In the genomic region with DNA sequence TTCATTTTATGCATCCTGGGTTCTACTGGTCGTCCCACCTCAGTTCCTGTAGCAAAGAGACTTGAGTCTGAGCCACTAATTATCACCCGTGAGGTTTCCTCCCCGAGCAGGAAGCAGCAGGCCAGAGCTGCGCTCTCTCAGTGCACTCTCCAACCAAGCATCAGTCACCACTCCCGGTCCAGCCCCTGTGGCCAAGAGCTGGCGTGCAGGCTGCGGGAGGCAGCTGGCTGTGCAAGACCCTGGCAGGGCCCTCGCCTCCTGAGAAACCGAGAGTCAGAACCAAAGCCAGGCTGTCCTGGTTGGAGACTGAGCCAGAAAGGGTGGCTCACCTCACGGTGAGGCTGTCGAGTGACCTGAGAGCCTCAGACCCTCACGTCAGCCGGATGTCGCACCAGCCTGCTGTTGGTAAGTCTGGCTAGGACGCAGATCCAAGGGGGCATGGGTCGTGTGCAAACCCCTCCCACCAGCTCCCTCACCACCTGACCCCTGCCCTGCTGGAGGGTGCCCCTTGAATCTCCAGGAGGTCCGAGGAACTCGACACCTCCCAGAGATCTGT, we compare ENCODE assay signal across 15 cellular contexts. TPM values are rescaled to one million over a fixed set of nuclear protein-coding genes. Genes with fewer than 3 reads are reported as not detected.
DNase-seq lines count a peak whose midpoint lies in the region; TF ChIP-seq lines count a peak whose summit lies in the region.
"Had no signal": no experiment of that assay in that cellular context is flagged by ENCODE, and none has a peak within 500 bp of the region (broad histone marks: within the 10 kb centered on the region; RNA-seq: fewer than 3 reads in every experiment).

No MANE protein-coding gene starts in this region.

- no CpG with 5 or more reads among the region's 18 CpGs for WGBS in neuronal stem cell (ENCODE audit: extremely low coverage in 2 of 2, insufficient read length in 2 of 2, insufficient replicate concordance in 1 of 2), 2 donors
- 80% methylated on average over 18 of the region's 18 CpGs for WGBS in smooth muscle cell (ENCODE audit: low lambda C conversion rate)

- H4K91ac ChIP-seq in neuronal stem cell (ENCODE audit: low read depth, low read length, poor library complexity) = no peak overlapping the region

- H3K4me1 ChIP-seq in neuronal stem cell (ENCODE audit: control insufficient read depth in 2 of 2, insufficient read depth in 1 of 2, low read depth in 1 of 2, low read length in 2 of 2) (peaks cover 0 to 18% of the 10 kb centered on the region in 2 donors), smooth muscle cell (ENCODE audit: low read depth) (peaks cover 3% of the 10 kb centered on the region)

- no peak overlapping the region for H3K4me2 ChIP-seq in neuronal stem cell (ENCODE audit: insufficient read depth, low read length, poor library complexity, severe bottlenecking)
- no peak overlapping the region for H3K4me2 ChIP-seq in smooth muscle cell

- H4K8ac ChIP-seq in neuronal stem cell (ENCODE audit: low read depth, low read length) = no peak overlapping the region

- H3K4me3 ChIP-seq in neuronal stem cell (ENCODE audit: low read length in 2 of 2) (no peak overlapping the region), smooth muscle cell (no peak overlapping the region)

- H3K14ac ChIP-seq in neuronal stem cell (ENCODE audit: low read length) = peak overlapping the region; percentile 31

- H2AFZ ChIP-seq in neuronal stem cell (ENCODE audit: low read length) (no peak overlapping the region), smooth muscle cell (ENCODE audit: low read depth) (no peak overlapping the region)

- H3K9me3 ChIP-seq in neuronal stem cell (replicated peaks in 1 of 2; ENCODE audit: control insufficient read depth in 2 of 2, insufficient read depth in 1 of 2, low read depth in 1 of 2, low read length in 2 of 2) = no peaks in the 10 kb centered on the region
- no peaks in the 10 kb centered on the region for H3K9me3 ChIP-seq in smooth muscle cell (replicated peaks; ENCODE audit: low read depth)

- no peak overlapping the region for H3K23ac ChIP-seq in neuronal stem cell (ENCODE audit: low read depth, low read length, poor library complexity)

- no peaks in the 10 kb centered on the region for H3K79me2 ChIP-seq in smooth muscle cell (ENCODE audit: low read depth)

- peak; percentile 77 for DNase-seq in DMS153 (lab: John Stamatoyannopoulos, UW)
- DNase-seq in NCI-H1417 treated with DMSO at 0.1 percent for 48 hours (lab: John Stamatoyannopoulos, UW) = peak; percentile 53
- DNase-seq in cerebellar cortex (ENCODE audit: low spot score) = peak; percentile 15
- DNase-seq in neuronal stem cell (ENCODE audit: low spot score) = no peak
- DNase-seq in smooth muscle cell (lab: John Stamatoyannopoulos, UW; ENCODE audit: unreplicated experiment) = no peak
- DNase-seq in RPMI8226 = no peak
- no peak for DNase-seq in SHP77 (lab: John Stamatoyannopoulos, UW)
- DNase-seq in COLO829 (ENCODE audit: low spot score) = no peak
- DNase-seq: activated CD4-positive, CD25-positive, alpha-beta regulatory T cell treated with anti-CD3 and anti-CD28 coated beads, Interleukin-2, amount 50 U/mL, for 72 hours; activated T-cell treated with anti-CD3 and anti-CD28 coated beads for 4 hours; GF-D8; left cardiac atrium; naive B cell; NCI-H1436; stimulated activated naive CD8-positive, alpha-beta T cell treated with anti-CD3 and anti-CD28 coated beads, Interleukin-15, Interleukin-2, amounts not matched to agents 100 U/mL and 50 U/mL, for 24 hours had no signal

- H2BK12ac ChIP-seq in neuronal stem cell (ENCODE audit: low read length) = no peak overlapping the region

- H3K18ac ChIP-seq in neuronal stem cell (ENCODE audit: low read length) = peak overlapping the region; percentile 56

- H2AK5ac ChIP-seq in neuronal stem cell (ENCODE audit: low read depth, low read length) = peak overlapping the region; percentile 38

- H3F3A ChIP-seq in smooth muscle cell (ENCODE audit: low read depth) = no peaks in the 10 kb centered on the region

- H3K27me3 ChIP-seq in neuronal stem cell (ENCODE audit: control insufficient read depth in 3 of 3, insufficient read depth in 3 of 3, low read depth in 1 of 3, low read length in 3 of 3) (peaks cover 0 to 50% (median 6%) of the 10 kb centered on the region in 3 experiments), smooth muscle cell (ENCODE audit: low read depth) (peaks cover 5% of the 10 kb centered on the region)

- no peaks in the 10 kb centered on the region for H3K79me1 ChIP-seq in neuronal stem cell (ENCODE audit: low read depth, low read length)

- TF ChIP-seq CTCF in smooth muscle cell (IDR thresholded peaks at IDR 0.05; ENCODE audit: borderline replicate concordance, insufficient read depth, poor library complexity, severe bottlenecking) = no peak

- H3K27ac ChIP-seq in neuronal stem cell (replicated peaks; ENCODE audit: low read length) (no peak overlapping the region), smooth muscle cell (ENCODE audit: low read depth) (no peak overlapping the region)

- peak overlapping the region; percentile 37 for H2BK120ac ChIP-seq in neuronal stem cell (ENCODE audit: low read depth, low read length)

- H3K4ac ChIP-seq in neuronal stem cell (ENCODE audit: low read length) = no peak overlapping the region

- H2BK5ac ChIP-seq in neuronal stem cell (ENCODE audit: low read length) = no peak overlapping the region

- no peaks in the 10 kb centered on the region for H4K20me1 ChIP-seq in smooth muscle cell (ENCODE audit: low read depth)

- no peak overlapping the region for H3K9ac ChIP-seq in neuronal stem cell (ENCODE audit: low read depth, low read length, poor library complexity)
- H3K9ac ChIP-seq in smooth muscle cell (ENCODE audit: low read depth) = no peak overlapping the region

- H2BK15ac ChIP-seq in neuronal stem cell (ENCODE audit: low read length) = peak overlapping the region; percentile 43

- H3K36me3 ChIP-seq in neuronal stem cell (replicated peaks in 1 of 2; ENCODE audit: control insufficient read depth in 2 of 2, insufficient read depth in 2 of 2, low read length in 2 of 2) (no peaks in the 10 kb centered on the region), smooth muscle cell (ENCODE audit: low read depth) (no peaks in the 10 kb centered on the region)

RNA-seq across cellular contexts. Expression of a gene that starts 7.1 kb away (rescaled TPM):
- 0.47 TPM for polyA plus RNA-seq in neuronal stem cell (2013, experiment 1 of 2)
- polyA plus RNA-seq in neuronal stem cell (2013, experiment 2 of 2) = 0.54 TPM
- 1.2 and 2.9 TPM in 2 replicates for total RNA-seq in smooth muscle cell
- 0.87 and 3.4 TPM in 2 replicates for polyA plus RNA-seq in smooth muscle cell

Comparison
In these comparisons a context has a peak if more than half of its experiments do, and no peak if none do; other contexts are left out.
1. DNase-seq: peak in DMS153 (single experiment), NCI-H1417 treated with DMSO at 0.1 percent for 48 hours (single experiment) and cerebellar cortex (single experiment); none in neuronal stem cell (single experiment), smooth muscle cell (single experiment), RPMI8226 (single experiment), SHP77 (0 of 2) and COLO829 (single experiment).